25 cellular contexts compared by ENCODE assay signal in the genomic region with DNA sequence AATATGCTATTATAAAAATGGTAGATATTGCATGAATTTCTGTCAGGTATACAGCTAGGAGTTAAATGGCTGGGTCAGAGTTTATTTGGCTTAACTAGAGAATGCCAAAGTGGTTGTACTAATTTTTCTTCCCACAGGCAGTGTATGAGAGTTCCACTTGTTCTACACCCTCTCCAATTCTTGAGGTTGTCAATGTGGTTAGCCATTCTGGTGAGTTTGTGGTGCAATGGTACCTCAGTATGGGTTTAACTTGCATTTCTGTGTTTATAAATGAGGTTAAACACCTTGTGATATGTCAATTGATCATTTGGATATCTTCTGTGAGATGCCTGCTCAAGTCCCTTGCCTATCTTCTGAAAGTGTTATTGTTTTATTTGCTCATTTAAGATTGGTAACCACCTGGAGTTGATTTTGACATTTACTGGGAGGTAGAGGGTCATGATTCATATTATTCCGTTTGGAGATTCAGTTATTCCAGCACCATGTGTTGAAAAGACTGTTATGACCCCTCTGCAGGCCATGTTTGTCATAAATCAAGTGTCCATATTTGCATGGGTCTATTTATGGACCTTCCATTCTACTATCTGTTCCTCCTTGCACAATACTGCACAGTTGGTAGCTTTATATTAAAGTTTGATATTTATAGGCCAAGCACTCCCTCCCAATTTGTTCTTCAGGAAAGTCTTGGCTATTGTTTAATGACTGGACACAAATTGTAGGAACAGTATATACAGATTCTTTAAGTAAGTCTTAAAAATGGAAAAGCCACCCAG. TPM values are rescaled to one million over a fixed set of nuclear protein-coding genes. Genes with fewer than 3 reads are reported as not detected.
"Had no signal": no experiment of that assay in that cellular context is flagged by ENCODE, and none has a peak within 500 bp of the region (broad histone marks: within the 10 kb centered on the region; RNA-seq: fewer than 3 reads in every experiment).

No MANE protein-coding gene starts in this region.

- H3K36me3 ChIP-seq: brain microvascular endothelial cell, left lung, pancreas, transverse colon had no signal

- H3K4me3 ChIP-seq: coronary artery, dorsolateral prefrontal cortex, left lung, lung, pancreas, transverse colon had no signal

- H3K27me3 ChIP-seq: brain microvascular endothelial cell, dorsolateral prefrontal cortex, foreskin keratinocyte, left lung, pancreas, transverse colon had no signal

- DNase-seq: activated CD4-positive, alpha-beta memory T cell treated with anti-CD3 and anti-CD28 coated beads, Interleukin-2, amount 10 ng/mL, durations not matched to agents 7 days and 5 days; activated CD4-positive, alpha-beta T cell treated with anti-CD3 and anti-CD28 coated beads, Interleukin-2, amount 10 ng/mL, durations not matched to agents 24 days and 14 days; activated CD4-positive, CD25-positive, alpha-beta regulatory T cell treated with anti-CD3 and anti-CD28 coated beads, Interleukin-2, amount 50 U/mL, for 72 hours; activated CD8-positive, alpha-beta memory T cell treated with anti-CD3 and anti-CD28 coated beads, Interleukin-2, amount 50 U/mL, for 48 hours; activated gamma-delta T cell treated with Interleukin-2 at 50 U/mL for 16 hours; activated naive CD4-positive, alpha-beta T cell treated with anti-CD3 and anti-CD28 coated beads, Interleukin-2, amount 50 U/mL, for 16 hours; activated T-cell treated with anti-CD3 and anti-CD28 coated beads, Interleukin-2, amount 50 U/mL, for 24 hours; amniotic stem cell; brain microvascular endothelial cell; dorsolateral prefrontal cortex; foreskin keratinocyte; left lung; mesendoderm; pancreas; stimulated activated CD4-positive, alpha-beta T cell treated with anti-CD3 and anti-CD28 coated beads, Interleukin-2, amount 100 ng/mL, for 48 hours; stimulated activated naive CD4-positive, alpha-beta T cell treated with Interleukin-2 at 50 U/mL for 16 hours; transverse colon had no signal

- H3K27ac ChIP-seq: brain microvascular endothelial cell, coronary artery, dorsolateral prefrontal cortex, foreskin keratinocyte, left lung, pancreas, transverse colon had no signal

- H3K9me3 ChIP-seq: left lung, pancreas, transverse colon had no signal

RNA-seq across cellular contexts. Expression of gene FALEC, which starts 5.8 kb away (rescaled TPM):
- total RNA-seq: activated CD4-positive, alpha-beta memory T cell treated with anti-CD3 and anti-CD28 coated beads, Interleukin-2, amount 10 ng/mL, durations not matched to agents 7 days and 5 days; activated CD4-positive, alpha-beta T cell treated with anti-CD3 and anti-CD28 coated beads, Interleukin-2, amount 10 ng/mL, durations not matched to agents 24 days and 14 days; endothelial cell of umbilical vein; foreskin keratinocyte; left lung; lung; mononuclear cell; pancreas; T-helper 1 cell treated with Interleukin-12 subunit alpha and Interleukin-12 subunit beta and Interleukin-4 antibody, amounts not matched to agents 30 ng/mL and 1 ng/mL, for 36 hours; temporal lobe; transverse colon had no signal
- polyA plus RNA-seq: endothelial cell of umbilical vein, neural cell, pancreas, right cardiac atrium had no signal

RNA-seq across cellular contexts. Expression of gene ADAMTSL4, which starts 27.8 kb away (rescaled TPM):
- polyA plus RNA-seq: neural cell had no signal
